ENCODE assay signal across 1 cellular context in genomic region chr11:47152953-47153950, GRCh38.
TF ChIP-seq lines count a peak whose summit lies in the region.

No MANE protein-coding gene starts in this region.

TF ChIP-seq in K562, 482 proteins besides CTCF, POLR2A, EP300 and RAD21 (continued from another document):
- TF ChIP-seq TEAD1 (CRISPR knock-in tag; IDR thresholded peaks at IDR 0.05) (0 out of 4 replicates have a peak, but pooled peaks of 1 of the 2 experiments have one; percentile 49), EHMT2 (IDR thresholded peaks at IDR 0.05) (no peak), ZKSCAN8 (CRISPR knock-in tag; IDR thresholded peaks at IDR 0.05) (no peak), CC2D1A (IDR thresholded peaks at IDR 0.05) (peak; percentile 79), MXI1 (IDR thresholded peaks at IDR 0.05; ENCODE audit: low read depth, low read length) (0 out of 2 replicates have a peak, but pooled peaks have one; percentile 31), RB1 (IDR thresholded peaks at IDR 0.05; ENCODE audit: low read depth) (peak; percentile 77; the same call in 1 of the 2 replicates), SOX6 (IDR thresholded peaks at IDR 0.05) (0 out of 2 replicates have a peak, but pooled peaks have one; percentile 11), RNF2 (IDR thresholded peaks at IDR 0.05) (no peak), TFAP4 (CRISPR knock-in tag; IDR thresholded peaks at IDR 0.05; ENCODE audit: borderline replicate concordance) (peak; percentile 67; the same call in 1 of the 2 replicates), DEAF1 (CRISPR knock-in tag; IDR thresholded peaks at IDR 0.05) (peak; percentile 89), E2F1 (CRISPR knock-in tag; IDR thresholded peaks at IDR 0.05) (no peak), HOMEZ (CRISPR knock-in tag; IDR thresholded peaks at IDR 0.05) (no peak), HMBOX1 (IDR thresholded peaks at IDR 0.05) (no peak), NCOA1 (IDR thresholded peaks at IDR 0.05; ENCODE audit: low read depth) (no peak), GABPB1 (CRISPR knock-in tag; IDR thresholded peaks at IDR 0.05) (0 out of 2 replicates have a peak, but pooled peaks have one; percentile 23)
